ENCODE assay signal across 8 cellular contexts in the genomic region with DNA sequence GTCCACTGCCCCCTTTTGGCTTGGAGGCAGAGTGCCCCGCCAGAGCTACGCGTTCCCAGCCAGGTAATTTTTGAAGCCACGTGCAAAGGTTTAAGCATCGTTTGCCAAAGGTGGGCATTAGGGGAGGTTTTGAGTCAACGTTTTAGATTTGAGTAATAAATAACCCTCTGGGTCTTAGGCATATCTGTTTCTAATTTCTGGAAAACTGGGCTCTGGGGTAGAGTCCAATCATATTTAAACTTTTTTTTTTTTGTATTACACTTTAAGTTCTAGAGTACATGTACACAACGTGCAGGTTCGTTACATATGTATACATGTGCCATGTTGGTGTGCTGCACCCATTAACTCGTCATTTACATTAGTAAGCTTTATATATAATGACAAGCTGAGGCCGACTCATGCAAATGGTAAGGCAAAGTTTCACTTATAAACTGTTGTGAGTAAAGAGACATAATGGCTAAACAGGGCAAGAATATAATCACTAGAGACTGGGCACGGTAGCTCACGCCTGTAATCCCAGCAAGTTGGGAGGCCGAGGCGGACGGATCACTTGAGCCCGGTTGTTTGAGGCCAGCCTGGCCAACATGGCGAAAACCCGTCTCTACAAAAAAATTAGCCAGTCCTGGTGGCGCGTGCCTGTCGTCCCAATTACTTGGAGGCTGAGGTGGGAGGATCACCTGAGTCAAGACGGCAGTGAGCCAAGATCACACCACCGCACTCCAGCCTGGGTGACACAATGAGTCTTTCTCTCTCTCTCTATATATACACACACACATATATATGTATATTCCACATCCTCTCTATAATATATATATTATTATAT. TPM values are rescaled to one million over a fixed set of nuclear protein-coding genes. Genes with fewer than 3 reads are reported as not detected.
DNase-seq lines count a peak whose midpoint lies in the region; ATAC-seq and TF ChIP-seq lines count a peak whose summit lies in the region.

No MANE protein-coding gene starts in this region.

- H3K9me1 ChIP-seq in IMR-90 (ENCODE audit: insufficient read depth, low read length), result no peaks in the 10 kb centered on the region; the same call in 1 of the 2 replicates

- no peak overlapping the region for H2BK5ac ChIP-seq in IMR-90 (ENCODE audit: low read depth, low read length, poor library complexity, severe bottlenecking)

- H2AK9ac ChIP-seq in IMR-90 (replicated peaks; ENCODE audit: low read depth, low read length, poor library complexity), result peak overlapping the region; percentile 80

- CTCF ChIA-PET in IMR-90 (lab: Yijun Ruan, JAX), result interaction anchor here (0.6 to 2.2 kb wide), 6 partner anchors 10 to 414 kb away, joined by 3 to 10 read pairs (median 5); no protein-coding TSS in a partner anchor

- TF ChIP-seq CTCF in IMR-90 (conservative IDR thresholded peaks at IDR 0.05; ENCODE audit: low read depth, low read length), result peak; percentile 84; the same call in 1 of the 2 replicates
- peak; percentile 87 for TF ChIP-seq CTCF in cardiac fibroblast (IDR thresholded peaks at IDR 0.05; ENCODE audit: low read depth, low read length)
- peak; percentile 66 for TF ChIP-seq CTCF in natural killer cell (IDR thresholded peaks at IDR 0.05)

- no peak for ATAC-seq in IMR-90 (ENCODE audit: low read depth)
- no peak for ATAC-seq in natural killer cell
- ATAC-seq in GM19023 (IDR thresholded peaks at IDR 0.05; ENCODE audit: unreplicated experiment), result no peak
- no peak for ATAC-seq in GM19397 (IDR thresholded peaks at IDR 0.05; ENCODE audit: unreplicated experiment)

- H3K36me3 Mint-ChIP-seq in natural killer cell, result no peaks in the 10 kb centered on the region

- dilution Hi-C loops in IMR-90 (cut with HindIII; ENCODE audit: low sequenced_read_pairs, unreplicated experiment), result no loop called here

- H3K9me3 Mint-ChIP-seq in natural killer cell, result no peaks in the 10 kb centered on the region

- peak overlapping the region; percentile 94 for H3K4me3 Mint-ChIP-seq in natural killer cell

- H3K9me3 ChIP-seq in BLaER1 (no peaks in the 10 kb centered on the region), IMR-90 (ENCODE audit: control insufficient read depth, insufficient read depth, low read length) (no peaks in the 10 kb centered on the region)

- H3K14ac ChIP-seq in IMR-90 (replicated peaks; ENCODE audit: low read depth, low read length), result no peak overlapping the region

- no peak overlapping the region for H2BK15ac ChIP-seq in IMR-90 (ENCODE audit: low read depth, low read length)

- no peak overlapping the region for H3K23ac ChIP-seq in IMR-90 (ENCODE audit: low read depth, low read length)

- intact Hi-C loops in IMR-90 (cut with micrococcal nuclease) (loop anchor here (2.0 to 10.0 kb wide), 3 partner anchors 143 to 369 kb away; partner anchors contain the start of genes FGD6 and VEZT), natural killer cell (cut with micrococcal nuclease) (loop anchor here (5.0 kb wide), 1 partner anchor 143 kb away; the partner anchor contains the start of genes FGD6 and VEZT)

- no peak overlapping the region; the same call in 1 of the 2 replicates for H2AK5ac ChIP-seq in IMR-90 (ENCODE audit: low read depth, low read length)

- TF ChIP-seq POLR2A in IMR-90 (IDR thresholded peaks at IDR 0.05; ENCODE audit: low read depth, low read length), result no peak

- peak; percentile 63 for TF ChIP-seq RAD21 in IMR-90 (IDR thresholded peaks at IDR 0.05; ENCODE audit: low read length)

- no TSS peak for BruUV-seq in IMR-90 (replicated peaks; lab: Mats Ljungman, UMichigan)

- no peak overlapping the region for H3K4ac ChIP-seq in IMR-90 (ENCODE audit: low read depth, low read length)

- WGBS in IMR-90 (ENCODE audit: extremely low coverage in 2 of 2, insufficient read length in 1 of 2), 2 experiments, result no CpG with 5 or more reads among the region's 23 CpGs

- H4K20me1 ChIP-seq in BLaER1, result peaks cover 22% of the 10 kb centered on the region
- H4K20me1 ChIP-seq in IMR-90 (ENCODE audit: insufficient read depth, low read length), result no peaks in the 10 kb centered on the region; the same call in 1 of the 2 replicates

- peaks cover 12% of the 10 kb centered on the region for H3K4me1 ChIP-seq in BLaER1
- no peaks in the 10 kb centered on the region for H3K4me1 ChIP-seq in IMR-90 (ENCODE audit: control insufficient read depth, insufficient read depth, low read length)

- H3K27ac ChIP-seq in BLaER1, result no peak overlapping the region
- H3K27ac ChIP-seq in IMR-90 (ENCODE audit: insufficient read depth, low read length), result no peak overlapping the region

- H3K27me3 Mint-ChIP-seq in natural killer cell (ENCODE audit: low read depth in 2 of 2), result no peaks in the 10 kb centered on the region

- H3K36me3 ChIP-seq in BLaER1 (peaks cover 15% of the 10 kb centered on the region), IMR-90 (ENCODE audit: control insufficient read depth, insufficient read depth, low read length) (no peaks in the 10 kb centered on the region)

- H4K91ac ChIP-seq in IMR-90 (ENCODE audit: insufficient read depth, low read depth, low read length), result no peak overlapping the region

- POLR2A ChIA-PET in IMR-90 (lab: Charles Lee; ENCODE audit: unreplicated experiment), result interaction anchor here (0.6 to 0.7 kb wide), 3 partner anchors 70 to 157 kb away, joined by 3 to 7 read pairs (median 6); no protein-coding TSS in a partner anchor

- H3K4me2 ChIP-seq in BLaER1 (no peak overlapping the region), IMR-90 (ENCODE audit: low read depth, low read length) (no peak overlapping the region)

- H4K8ac ChIP-seq in IMR-90 (ENCODE audit: low read depth in 2 of 2, low read length in 2 of 2), result no peak overlapping the region; a peak in 1 of 4 replicates

- DNase-seq in IMR-90 (no peak), cardiac fibroblast (ENCODE audit: low read depth in 2 of 2) (no peak), natural killer cell (no peak), NCI-H128 (lab: John Stamatoyannopoulos, UW; ENCODE audit: unreplicated experiment) (no peak), NCI-H2107 treated with DMSO at 0.1 percent for 48 hours (lab: John Stamatoyannopoulos, UW; ENCODE audit: unreplicated experiment) (no peak)

- H3K4me3 ChIP-seq in BLaER1 (peak overlapping the region; percentile 91), IMR-90 (ENCODE audit: insufficient read depth, low read depth, low read length) (peak overlapping the region; percentile 98; the same call in 1 of the 2 replicates), cardiac fibroblast (replicated peaks in 1 of 2; ENCODE audit: low read depth in 2 of 2, low read length in 2 of 2) (peak overlapping the region; percentile 88 to 89)

- peaks cover 5 to 13% of the 10 kb centered on the region in 2 donors for H3K4me1 Mint-ChIP-seq in natural killer cell

- no peak overlapping the region for H4K5ac ChIP-seq in IMR-90 (ENCODE audit: low read depth, low read length)

- peak overlapping the region; percentile 100 for H2AFZ ChIP-seq in IMR-90 (replicated peaks; ENCODE audit: low read length, poor library complexity)

- no peak overlapping the region for H2BK120ac ChIP-seq in IMR-90 (ENCODE audit: low read depth, low read length)

- no peak overlapping the region for H3K18ac ChIP-seq in IMR-90 (ENCODE audit: low read depth, low read length)

- H3K27ac Mint-ChIP-seq in natural killer cell, result peak overlapping the region; percentile 81 to 92

- no peaks in the 10 kb centered on the region for H3K27me3 ChIP-seq in BLaER1
- H3K27me3 ChIP-seq in IMR-90 (ENCODE audit: control insufficient read depth, insufficient read depth, low read length), result no peaks in the 10 kb centered on the region

- H3K79me1 ChIP-seq in IMR-90 (ENCODE audit: low read depth in 1 of 2, low read length in 2 of 2), result peaks cover 4 to 28% of the 10 kb centered on the region in 2 experiments; a peak in 3 of 4 replicates

- in situ Hi-C loops in IMR-90 (cut with MboI; ENCODE audit: low sequenced_read_pairs), result no loop called here

- no peak overlapping the region for H3K56ac ChIP-seq in IMR-90 (ENCODE audit: extremely low read depth, insufficient read depth, low read length)

- H2BK20ac ChIP-seq in IMR-90 (ENCODE audit: low read depth, low read length), result no peak overlapping the region

- no peak overlapping the region for H3K9ac ChIP-seq in BLaER1
- H3K9ac ChIP-seq in IMR-90 (ENCODE audit: low read depth, low read length), result no peak overlapping the region

TF ChIP-seq in IMR-90, 13 proteins besides CTCF, POLR2A, EP300 and RAD21 (continues in another document):
- TF ChIP-seq, protein P1, sequence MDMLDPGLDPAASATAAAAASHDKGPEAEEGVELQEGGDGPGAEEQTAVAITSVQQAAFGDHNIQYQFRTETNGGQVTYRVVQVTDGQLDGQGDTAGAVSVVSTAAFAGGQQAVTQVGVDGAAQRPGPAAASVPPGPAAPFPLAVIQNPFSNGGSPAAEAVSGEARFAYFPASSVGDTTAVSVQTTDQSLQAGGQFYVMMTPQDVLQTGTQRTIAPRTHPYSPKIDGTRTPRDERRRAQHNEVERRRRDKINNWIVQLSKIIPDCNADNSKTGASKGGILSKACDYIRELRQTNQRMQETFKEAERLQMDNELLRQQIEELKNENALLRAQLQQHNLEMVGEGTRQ (IDR thresholded peaks at IDR 0.05; ENCODE audit: low read depth, low read length), result no peak
- TF ChIP-seq CEBPB (IDR thresholded peaks at IDR 0.05; ENCODE audit: low read depth, low read length) (no peak), RCOR1 (IDR thresholded peaks at IDR 0.05; ENCODE audit: insufficient replicate concordance, low read length) (no peak), MXI1 (IDR thresholded peaks at IDR 0.05; ENCODE audit: borderline replicate concordance, low read depth, low read length) (no peak), RFX5 (IDR thresholded peaks at IDR 0.05; ENCODE audit: low read depth, low read length) (no peak), CHD1 (IDR thresholded peaks at IDR 0.05; ENCODE audit: low read depth, low read length) (no peak), MAZ (IDR thresholded peaks at IDR 0.05; ENCODE audit: borderline replicate concordance, low read depth, low read length) (no peak), FOS (IDR thresholded peaks at IDR 0.05; ENCODE audit: low read depth, low read length) (no peak), SMC3 (IDR thresholded peaks at IDR 0.05; ENCODE audit: low read depth, low read length) (no peak), MAFK (IDR thresholded peaks at IDR 0.05; ENCODE audit: low read depth, low read length) (no peak), ELK1 (IDR thresholded peaks at IDR 0.05; ENCODE audit: borderline replicate concordance, low read depth, low read length) (no peak)

RNA-seq across cellular contexts. Expression of gene NR2C1, which starts 0.5 kb away (rescaled TPM):
- total RNA-seq in IMR-90 (2012; rRNA removed), result 12.7 and 17.2 TPM in 2 replicates
- polyA plus RNA-seq in IMR-90 (2012; rRNA removed), result 12.9 and 14.1 TPM in 2 replicates
- polyA plus RNA-seq in IMR-90 (2012; cell fraction: cytosol; rRNA removed), result 1.7 and 2.5 TPM in 2 replicates
- 32.2 and 127 TPM in 2 replicates for polyA plus RNA-seq in IMR-90 (2012; cell fraction: nucleus; rRNA removed; ENCODE audit: low replicate concordance)
- total RNA-seq in natural killer cell, result 10 to 100 TPM; 41.4 to 58.5 (median 46.9) TPM
